Comparison of ENCODE assay signal across 8 cellular contexts in the genomic region with DNA sequence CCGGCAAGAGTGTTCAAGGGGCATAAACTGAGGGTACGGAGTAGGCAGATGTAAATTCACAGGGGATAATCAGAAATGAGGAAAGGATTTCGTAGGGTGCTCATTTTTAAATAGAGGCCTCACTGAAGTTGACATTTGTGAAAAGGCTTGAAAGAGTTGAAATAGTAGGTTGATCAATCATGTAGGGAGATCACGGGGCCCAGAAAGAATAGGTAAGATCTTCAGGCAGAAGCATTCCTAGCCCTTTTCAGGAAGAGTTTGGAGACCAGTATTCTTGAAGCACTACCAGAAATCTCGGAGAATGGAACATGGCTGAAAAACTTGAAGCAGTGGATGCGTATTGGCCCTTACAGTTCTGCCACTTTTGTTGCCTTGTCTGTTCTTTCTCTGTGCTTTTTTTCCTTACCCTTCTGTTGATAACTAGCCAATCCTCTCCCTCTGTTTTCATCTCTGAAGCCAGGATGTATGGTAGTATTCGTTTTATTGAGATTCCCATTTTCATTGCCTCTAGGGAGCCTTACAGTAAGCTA. TPM values are rescaled to one million over a fixed set of nuclear protein-coding genes. Genes with fewer than 3 reads are reported as not detected.
DNase-seq lines count a peak whose midpoint lies in the region; ATAC-seq and TF ChIP-seq lines count a peak whose summit lies in the region.

No MANE protein-coding gene starts in this region.

- TF ChIP-seq RAD21 in IMR-90 (IDR thresholded peaks at IDR 0.05; ENCODE audit: low read length) = no peak

- H3K4me1 ChIP-seq in IMR-90 (ENCODE audit: control insufficient read depth, insufficient read depth, low read length) = no peaks in the 10 kb centered on the region
- peaks cover 10% of the 10 kb centered on the region for H3K4me1 ChIP-seq in mammary epithelial cell (ENCODE audit: insufficient read depth, low read length)
- H3K4me1 ChIP-seq in muscle layer of colon (ENCODE audit: insufficient read depth, low read length) = peaks cover 19% of the 10 kb centered on the region

- no peak for TF ChIP-seq CTCF in IMR-90 (conservative IDR thresholded peaks at IDR 0.05; ENCODE audit: low read depth, low read length)
- no peak for TF ChIP-seq CTCF in mammary epithelial cell (conservative IDR thresholded peaks at IDR 0.05 in 1 of 2, IDR thresholded peaks at IDR 0.05 in 1 of 2; ENCODE audit: extremely low read depth in 1 of 2, insufficient read depth in 1 of 2, low read depth in 1 of 2, low read length in 2 of 2)

- peak overlapping the region; percentile 92 for H2AFZ ChIP-seq in IMR-90 (replicated peaks; ENCODE audit: low read length, poor library complexity)
- H2AFZ ChIP-seq in mammary epithelial cell (ENCODE audit: low read depth, low read length) = peak overlapping the region; percentile 99

- H2BK15ac ChIP-seq in IMR-90 (ENCODE audit: low read depth, low read length) = peak overlapping the region; percentile 40; the same call in 1 of the 3 replicates

- POLR2A ChIA-PET in IMR-90 (lab: Charles Lee; ENCODE audit: unreplicated experiment) = interaction anchor here (0.7 kb wide), 1 partner anchor 80 kb away, joined by 6 read pairs; no protein-coding TSS in a partner anchor

- BruUV-seq in IMR-90 (replicated peaks; lab: Mats Ljungman, UMichigan) = no TSS peak
- TSS peak; percentile 87 for BruUV-seq in mammary epithelial cell (replicated peaks; lab: Mats Ljungman, UMichigan)

- in situ Hi-C loops in IMR-90 (cut with MboI; ENCODE audit: low sequenced_read_pairs) = loop anchor here (25.0 kb wide), 1 partner anchor 501 kb away; no protein-coding TSS in a partner anchor
- in situ Hi-C loops in mammary epithelial cell (cut with MboI; ENCODE audit: low sequenced_read_pairs in 2 of 2) = loop anchor here in 1 of 2 donors (25.0 kb wide), 1 partner anchor 349 kb away; no protein-coding TSS in a partner anchor

- no peak overlapping the region for H2AK9ac ChIP-seq in IMR-90 (replicated peaks; ENCODE audit: low read depth, low read length, poor library complexity)

- H3K23ac ChIP-seq in IMR-90 (ENCODE audit: low read depth, low read length) = 0 out of 2 replicates have a peak overlapping the region, but pooled peaks have one; percentile 25

- 25% methylated on average over 2 of the region's 7 CpGs; no CpG with 5 or more reads in 1 of the 2 experiments for WGBS in IMR-90 (ENCODE audit: extremely low coverage in 2 of 2, insufficient read length in 1 of 2), 2 experiments
- WGBS in mammary epithelial cell (ENCODE audit: low coverage, missing lambda C conversion rate) = 5% methylated on average over 7 of the region's 7 CpGs

- H4K91ac ChIP-seq in IMR-90 (ENCODE audit: insufficient read depth, low read depth, low read length) = no peak overlapping the region

- peak overlapping the region; percentile 86 for H3K14ac ChIP-seq in IMR-90 (replicated peaks; ENCODE audit: low read depth, low read length)

- H3K9me1 ChIP-seq in IMR-90 (ENCODE audit: insufficient read depth, low read length) = no peaks in the 10 kb centered on the region

- H3K56ac ChIP-seq in IMR-90 (ENCODE audit: extremely low read depth, insufficient read depth, low read length) = 0 out of 2 replicates have a peak overlapping the region, but pooled peaks have one; percentile 16

- H4K5ac ChIP-seq in IMR-90 (ENCODE audit: low read depth, low read length) = peak overlapping the region; percentile 96

- peak overlapping the region; percentile 81 for H3K4me3 ChIP-seq in IMR-90 (ENCODE audit: insufficient read depth, low read depth, low read length)
- peak overlapping the region; percentile 72 to 96 (median 88) for H3K4me3 ChIP-seq in mammary epithelial cell (replicated peaks in 1 of 3; ENCODE audit: insufficient read depth in 1 of 3, low read depth in 2 of 3, low read length in 3 of 3)
- H3K4me3 ChIP-seq in muscle layer of colon (ENCODE audit: low read depth in 1 of 2, low read length in 2 of 2) = peak overlapping the region; percentile 42 to 97

- intact Hi-C loops in IMR-90 (cut with micrococcal nuclease) (no loop called here), mammary epithelial cell (cut with micrococcal nuclease) (loop anchor here (5.0 kb wide), 1 partner anchor 334 kb away; no protein-coding TSS in a partner anchor)

- no peaks in the 10 kb centered on the region for H3K9me3 ChIP-seq in IMR-90 (ENCODE audit: control insufficient read depth, insufficient read depth, low read length)
- H3K9me3 ChIP-seq in mammary epithelial cell (replicated peaks; ENCODE audit: insufficient read depth, low read length) = no peaks in the 10 kb centered on the region
- H3K9me3 ChIP-seq in muscle layer of colon (ENCODE audit: low read length) = no peaks in the 10 kb centered on the region

- no peak overlapping the region for H2BK120ac ChIP-seq in IMR-90 (ENCODE audit: low read depth, low read length)

- H3K79me2 ChIP-seq in mammary epithelial cell (ENCODE audit: insufficient read depth, low read length) = peaks cover 44% of the 10 kb centered on the region

- ATAC-seq in GM21515 (IDR thresholded peaks at IDR 0.05; ENCODE audit: unreplicated experiment) (peak; percentile 9), IMR-90 (ENCODE audit: low read depth) (no peak; the same call in 1 of the 2 replicates)

- H3K36me3 ChIP-seq in IMR-90 (ENCODE audit: control insufficient read depth, insufficient read depth, low read length) (no peaks in the 10 kb centered on the region), mammary epithelial cell (ENCODE audit: insufficient read depth, low read length) (peaks cover 5% of the 10 kb centered on the region), muscle layer of colon (ENCODE audit: insufficient read depth, low read length) (peaks cover 16% of the 10 kb centered on the region)

- H3K27ac ChIP-seq in IMR-90 (ENCODE audit: insufficient read depth, low read length) (no peak overlapping the region; the same call in 1 of the 2 replicates), mammary epithelial cell (ENCODE audit: insufficient read depth, low read depth, low read length) (peak overlapping the region; percentile 91), muscle layer of colon (ENCODE audit: low read depth, low read length) (peak overlapping the region; percentile 81)

- H3K9ac ChIP-seq in IMR-90 (ENCODE audit: low read depth, low read length) (peak overlapping the region; percentile 21; the same call in 1 of the 2 replicates), mammary epithelial cell (ENCODE audit: insufficient read depth, low read length) (peak overlapping the region; percentile 97), muscle layer of colon (ENCODE audit: low read length) (peak overlapping the region; percentile 100)

- TF ChIP-seq POLR2A in IMR-90 (IDR thresholded peaks at IDR 0.05; ENCODE audit: low read depth, low read length) = no peak

- CTCF ChIA-PET in IMR-90 (lab: Yijun Ruan, JAX) (interaction anchor here (0.5 kb wide), 1 partner anchor 26 kb away, joined by 3 read pairs; no protein-coding TSS in a partner anchor), mammary epithelial cell (lab: Charles Lee; ENCODE audit: low non-redundant PET) (interaction anchor here (0.6 kb wide), 1 partner anchor 368 kb away, joined by 5 read pairs; no protein-coding TSS in a partner anchor)

- peak overlapping the region; percentile 25; the same call in 1 of the 2 replicates for H3K18ac ChIP-seq in IMR-90 (ENCODE audit: low read depth, low read length)

- H3K4me2 ChIP-seq in IMR-90 (ENCODE audit: low read depth, low read length) = peak overlapping the region; percentile 78
- peak overlapping the region; percentile 83 for H3K4me2 ChIP-seq in mammary epithelial cell (ENCODE audit: insufficient read depth, low read depth, low read length)

- H3K79me1 ChIP-seq in IMR-90 (ENCODE audit: low read depth in 1 of 2, low read length in 2 of 2) = peaks cover 15 to 25% of the 10 kb centered on the region in 2 experiments

- dilution Hi-C loops in IMR-90 (cut with HindIII; ENCODE audit: low sequenced_read_pairs, unreplicated experiment) = no loop called here
- dilution Hi-C loops in mammary epithelial cell (cut with HindIII; ENCODE audit: low sequenced_read_pairs) = no loop called here

- no peaks in the 10 kb centered on the region for H3K27me3 ChIP-seq in IMR-90 (ENCODE audit: control insufficient read depth, insufficient read depth, low read length)
- H3K27me3 ChIP-seq in mammary epithelial cell (ENCODE audit: insufficient read depth, low read length) = no peaks in the 10 kb centered on the region
- no peaks in the 10 kb centered on the region for H3K27me3 ChIP-seq in muscle layer of colon (ENCODE audit: control insufficient read depth in 1 of 2, insufficient read depth in 2 of 2, low read length in 2 of 2)

- H4K20me1 ChIP-seq in IMR-90 (ENCODE audit: insufficient read depth, low read length) = peaks cover 5% of the 10 kb centered on the region; the same call in 1 of the 2 replicates
- H4K20me1 ChIP-seq in mammary epithelial cell (ENCODE audit: insufficient read depth, low read length) = no peaks in the 10 kb centered on the region

- peak; percentile 79 for DNase-seq in DMS53 treated with DMSO at 0.1 percent for 48 hours (lab: John Stamatoyannopoulos, UW; ENCODE audit: unreplicated experiment)
- no peak for DNase-seq in IMR-90
- DNase-seq in mammary epithelial cell = no peak
- no peak for DNase-seq in cerebellar cortex (ENCODE audit: low spot score)
- no peak for DNase-seq in activated CD8-positive, alpha-beta memory T cell treated with anti-CD3 and anti-CD28 coated beads for 24 hours
- DNase-seq in superior temporal gyrus (ENCODE audit: extremely low spot score) = no peak

- H2BK5ac ChIP-seq in IMR-90 (ENCODE audit: low read depth, low read length, poor library complexity, severe bottlenecking) = no peak overlapping the region

- H2BK20ac ChIP-seq in IMR-90 (ENCODE audit: low read depth, low read length) = 0 out of 2 replicates have a peak overlapping the region, but pooled peaks have one; percentile 38

- no peak overlapping the region for H2AK5ac ChIP-seq in IMR-90 (ENCODE audit: low read depth, low read length)

- peak overlapping the region; percentile 62; the same call in 1 of the 2 replicates for H3K4ac ChIP-seq in IMR-90 (ENCODE audit: low read depth, low read length)

- H4K8ac ChIP-seq in IMR-90 (ENCODE audit: low read depth in 2 of 2, low read length in 2 of 2) = peak overlapping the region; percentile 87 to 94

TF ChIP-seq in IMR-90, 13 proteins besides CTCF, POLR2A, EP300 and RAD21:
- TF ChIP-seq MAZ (IDR thresholded peaks at IDR 0.05; ENCODE audit: borderline replicate concordance, low read depth, low read length) = no peak
- no peak for TF ChIP-seq NFE2L2 (IDR thresholded peaks at IDR 0.05; ENCODE audit: low read depth, low read length)
- no peak for TF ChIP-seq BHLHE40 (IDR thresholded peaks at IDR 0.05; ENCODE audit: low read depth, low read length)
- TF ChIP-seq CHD1 (IDR thresholded peaks at IDR 0.05; ENCODE audit: low read depth, low read length) = no peak
- TF ChIP-seq MAFK (IDR thresholded peaks at IDR 0.05; ENCODE audit: low read depth, low read length) = no peak

RNA-seq across cellular contexts. Expression of a gene that starts 0.5 kb away (rescaled TPM):
- total RNA-seq in IMR-90 (2012; rRNA removed) (97.8 and 100 TPM in 2 replicates), mammary epithelial cell (10 to 100 TPM; 47.6 to 76.2 TPM)
- polyA plus RNA-seq in IMR-90 (2012; rRNA removed) (36.0 and 37.4 TPM in 2 replicates), mammary epithelial cell (51.1 TPM)
- polyA plus RNA-seq in IMR-90 (2012; cell fraction: cytosol; rRNA removed) = 22.5 and 31.2 TPM in 2 replicates
- 24.1 and 64.0 TPM in 2 replicates for polyA plus RNA-seq in IMR-90 (2012; cell fraction: nucleus; rRNA removed; ENCODE audit: low replicate concordance)
- polyA minus RNA-seq in mammary epithelial cell = 30.1 TPM

Comparison
In these comparisons a context has a peak if more than half of its experiments do, and no peak if none do; other contexts are left out.
1. H3K9ac ChIP-seq: peak in every context shown above with its lines; median percentile 100 in muscle layer of colon; 97 in mammary epithelial cell; 21 in IMR-90.